Comparison of ENCODE assay signal across 25 cellular contexts in the genomic region with DNA sequence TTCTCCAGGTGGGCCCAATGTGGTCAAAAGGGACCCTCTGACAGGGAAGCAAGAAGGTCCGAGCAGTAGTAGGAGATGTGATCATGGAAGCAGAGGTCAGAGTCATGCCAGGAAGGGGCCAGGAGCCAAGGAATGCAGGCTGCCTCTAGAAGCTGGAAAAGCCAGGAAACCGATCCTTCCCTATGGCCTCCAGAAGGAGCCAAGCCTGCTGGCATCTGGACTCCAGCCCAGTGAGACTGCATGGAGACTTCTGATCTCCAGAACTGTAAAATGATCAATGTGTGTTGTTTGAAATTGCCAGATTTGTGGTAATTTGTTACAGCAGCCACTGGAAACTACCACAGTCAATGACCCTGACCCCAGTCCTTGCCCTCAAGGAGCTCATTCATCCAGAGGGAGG. TPM values are rescaled to one million over a fixed set of nuclear protein-coding genes. Genes with fewer than 3 reads are reported as not detected.
"Had no signal": no experiment of that assay in that cellular context is flagged by ENCODE, and none has a peak within 500 bp of the region (broad histone marks: within the 10 kb centered on the region; RNA-seq: fewer than 3 reads in every experiment).

No MANE protein-coding gene starts in this region.

- H3K36me3 Mint-ChIP-seq: activated CD8-positive, alpha-beta memory T cell treated with anti-CD3 and anti-CD28 coated beads, Interleukin-2, amount 10 ng/mL, durations not matched to agents 7 days and 5 days had no signal

- H3K27ac Mint-ChIP-seq: activated B cell treated with CpG ODN at 0.5 μM for 24 hours; activated CD4-positive, alpha-beta memory T cell treated with anti-CD3 and anti-CD28 coated beads, Interleukin-2, amount 10 ng/mL, durations not matched to agents 7 days and 5 days; activated CD8-positive, alpha-beta memory T cell treated with anti-CD3 and anti-CD28 coated beads, Interleukin-2, amount 10 ng/mL, durations not matched to agents 7 days and 5 days; dendritic cell treated with granulocyte-macrophage colony-stimulating factor and Interleukin-4, amounts not matched to agents 40 ng/mL and 50 ng/mL, for 4 days; effector memory CD8-positive, alpha-beta T cell; stimulated activated naive CD8-positive, alpha-beta T cell treated with anti-CD3 and anti-CD28 coated beads, Interleukin-15, amount 100 ng/mL, for 72 hours; T-helper 2 cell treated with Interferon-gamma antibody and Interleukin-4, amounts not matched to agents 5 μg/mL and 100 μg/mL, for 36 hours had no signal

- H3K4me1 Mint-ChIP-seq: activated B cell treated with CpG ODN at 0.5 μM for 24 hours had no signal

- H3K9me3 Mint-ChIP-seq: activated B cell treated with CpG ODN at 0.5 μM for 24 hours; activated CD4-positive, alpha-beta memory T cell treated with anti-CD3 and anti-CD28 coated beads, Interleukin-2, amount 10 ng/mL, durations not matched to agents 7 days and 5 days; dendritic cell treated with granulocyte-macrophage colony-stimulating factor and Interleukin-4, amounts not matched to agents 40 ng/mL and 50 ng/mL, for 4 days; effector memory CD8-positive, alpha-beta T cell; stimulated activated naive CD8-positive, alpha-beta T cell treated with anti-CD3 and anti-CD28 coated beads, Interleukin-15, amount 100 ng/mL, for 72 hours; T-helper 2 cell treated with Interferon-gamma antibody and Interleukin-4, amounts not matched to agents 5 μg/mL and 100 μg/mL, for 36 hours had no signal

- H3K9me3 ChIP-seq: SK-N-SH had no signal

- H3K9ac ChIP-seq: SK-N-SH had no signal

- H3K4me2 ChIP-seq: SK-N-SH had no signal

- H3K4me3 Mint-ChIP-seq: activated B cell treated with CpG ODN at 0.5 μM for 24 hours; activated CD4-positive, alpha-beta memory T cell treated with anti-CD3 and anti-CD28 coated beads, Interleukin-2, amount 10 ng/mL, durations not matched to agents 7 days and 5 days; activated CD8-positive, alpha-beta memory T cell treated with anti-CD3 and anti-CD28 coated beads, Interleukin-2, amount 10 ng/mL, durations not matched to agents 7 days and 5 days; dendritic cell treated with granulocyte-macrophage colony-stimulating factor and Interleukin-4, amounts not matched to agents 40 ng/mL and 50 ng/mL, for 4 days; effector memory CD8-positive, alpha-beta T cell; nephron progenitor cell; stimulated activated naive CD8-positive, alpha-beta T cell treated with anti-CD3 and anti-CD28 coated beads, Interleukin-15, amount 100 ng/mL, for 72 hours; T-helper 2 cell treated with Interferon-gamma antibody and Interleukin-4, amounts not matched to agents 5 μg/mL and 100 μg/mL, for 36 hours had no signal

- DNase-seq: activated B cell treated with CpG ODN at 0.5 μM for 24 hours; activated CD4-positive, alpha-beta memory T cell treated with anti-CD3 and anti-CD28 coated beads, Interleukin-2, amount 10 ng/mL, durations not matched to agents 7 days and 5 days; activated CD4-positive, alpha-beta T cell treated with anti-CD3 and anti-CD28 coated beads for 4 hours; activated CD8-positive, alpha-beta memory T cell treated with anti-CD3 and anti-CD28 coated beads, Interleukin-2, amount 10 ng/mL, durations not matched to agents 7 days and 5 days; activated naive CD4-positive, alpha-beta T cell; effector memory CD8-positive, alpha-beta T cell; hypothalamus; kidney; midbrain; nephron progenitor cell; occipital lobe; stimulated activated naive CD8-positive, alpha-beta T cell treated with anti-CD3 and anti-CD28 coated beads, Interleukin-15, amount 100 ng/mL, for 72 hours had no signal

- H3K4me3 ChIP-seq: lung had no signal

- ATAC-seq: activated CD8-positive, alpha-beta memory T cell treated with anti-CD3 and anti-CD28 coated beads, Interleukin-2, amount 10 ng/mL, durations not matched to agents 7 days and 5 days; effector memory CD8-positive, alpha-beta T cell; left lobe of liver; stimulated activated naive CD8-positive, alpha-beta T cell treated with anti-CD3 and anti-CD28 coated beads, Interleukin-15, amount 100 ng/mL, for 72 hours had no signal

RNA-seq across cellular contexts. Expression of a gene that starts 56.8 kb away (rescaled TPM):
- total RNA-seq: activated B cell treated with CpG ODN at 0.5 μM for 24 hours; activated CD4-positive, alpha-beta memory T cell treated with anti-CD3 and anti-CD28 coated beads, Interleukin-2, amount 10 ng/mL, durations not matched to agents 7 days and 5 days; activated CD8-positive, alpha-beta memory T cell treated with anti-CD3 and anti-CD28 coated beads, Interleukin-2, amount 10 ng/mL, durations not matched to agents 7 days and 5 days; astrocyte; bronchial epithelial cell; cerebellum; frontal cortex; kidney; left lobe of liver; occipital lobe; posterior vena cava; skeletal muscle tissue; temporal lobe; ureter had no signal
